ENCODE assay signal across 8 cellular contexts in genomic region chr11:70270877-70271634, GRCh38. TPM values are rescaled to one million over a fixed set of nuclear protein-coding genes. Genes with fewer than 3 reads are reported as not detected.
DNase-seq lines count a peak whose midpoint lies in the region; ATAC-seq, FAIRE-seq and TF ChIP-seq lines count a peak whose summit lies in the region.

No MANE protein-coding gene starts in this region.

- TF ChIP-seq EP300 in H1 (IDR thresholded peaks at IDR 0.05; ENCODE audit: borderline replicate concordance in 1 of 2, low read depth in 2 of 2, low read length in 2 of 2): no peak

- peak overlapping the region; percentile 83; the same call in 1 of the 2 replicates for H4K8ac ChIP-seq in H1 (ENCODE audit: extremely low read depth, insufficient read depth, low read length)

- CTCF ChIA-PET in H1 (lab: Charles Lee; ENCODE audit: partially characterized antibody): interaction anchor here (0.7 kb wide), 1 partner anchor 133 kb away, joined by 6 read pairs; no protein-coding TSS in a partner anchor

- TF ChIP-seq CTCF in GM12865 (IDR thresholded peaks at IDR 0.05; ENCODE audit: insufficient read depth, low read depth, low read length, missing control alignments) (peak; percentile 11), MM.1S (IDR thresholded peaks at IDR 0.05; ENCODE audit: low read length) (no peak), H1 (IDR thresholded peaks at IDR 0.05; ENCODE audit: control extremely low read depth in 1 of 3, insufficient read depth in 1 of 3, low read depth in 1 of 3, low read length in 3 of 3) (no peak), mesothelial cell of epicardium (IDR thresholded peaks at IDR 0.05; ENCODE audit: unreplicated experiment) (no peak)

- H4K20me1 ChIP-seq in MM.1S (ENCODE audit: insufficient read depth, low read length): no peaks in the 10 kb centered on the region
- peaks cover 11 to 18% of the 10 kb centered on the region in 2 experiments for H4K20me1 ChIP-seq in H1 (replicated peaks in 1 of 2; ENCODE audit: control insufficient read depth in 1 of 2, insufficient read depth in 2 of 2, low read length in 2 of 2)

- peak overlapping the region; percentile 93 for H3K27ac Mint-ChIP-seq in mesothelial cell of epicardium
- H3K27ac Mint-ChIP-seq in stimulated activated naive B cell treated with anti-CD40 and anti-IgM and Interleukin-4, amounts not matched to agents 10 μg/mL and 1 μg/mL and 100 μg/mL, for 72 hours: peak overlapping the region; percentile 87

- H3K23ac ChIP-seq in H1 (ENCODE audit: insufficient read length): no peak overlapping the region

- H2BK20ac ChIP-seq in H1 (ENCODE audit: low read length): no peak overlapping the region

- no peak overlapping the region for H2BK12ac ChIP-seq in H1 (ENCODE audit: low read depth, low read length)

- H3K27me3 ChIP-seq in MM.1S (replicated peaks; ENCODE audit: insufficient read depth, low read length) (peaks cover 21% of the 10 kb centered on the region), H1 (replicated peaks in 1 of 4; ENCODE audit: control insufficient read depth in 3 of 4, extremely low read depth in 1 of 4, insufficient read depth in 3 of 4, low read length in 3 of 4) (no peaks in the 10 kb centered on the region)

- 5% methylated on average over 41 of the region's 75 CpGs; no CpG with 5 or more reads in 1 of the 2 experiments for WGBS in H1 (ENCODE audit: extremely low coverage in 1 of 2, insufficient coverage in 1 of 2, insufficient read length in 1 of 2, insufficient replicate concordance in 2 of 2, low coverage in 1 of 2, low lambda C conversion rate in 2 of 2, missing lambda C conversion rate in 1 of 2), 2 experiments

- H3K27ac ChIP-seq in MM.1S (ENCODE audit: low read length) (no peak overlapping the region), H1 (ENCODE audit: low read depth, low read length) (peak overlapping the region; percentile 69)

- peak overlapping the region; percentile 48 for H3K56ac ChIP-seq in H1 (replicated peaks; ENCODE audit: insufficient read length, low read depth, low read length)

- no peaks in the 10 kb centered on the region for H3K9me2 ChIP-seq in MM.1S (replicated peaks; ENCODE audit: insufficient read depth, low read length)

- TF ChIP-seq RAD21 in H1 (IDR thresholded peaks at IDR 0.05 in 1 of 2, conservative IDR thresholded peaks at IDR 0.05 in 1 of 2; ENCODE audit: low read depth in 2 of 2, low read length in 2 of 2): no peak

- H2AFZ ChIP-seq in MM.1S (ENCODE audit: low read length): peak overlapping the region; percentile 61; the same call in 1 of the 2 replicates
- H2AFZ ChIP-seq in H1 (ENCODE audit: low read length): no peak overlapping the region

- POLR2A ChIA-PET in H1 (lab: Charles Lee; ENCODE audit: partially characterized antibody): interaction anchor here (0.6 to 1.8 kb wide), 6 partner anchors 32 to 108 kb away, joined by 3 to 6 read pairs (median 3); no protein-coding TSS in a partner anchor

- H2BK15ac ChIP-seq in H1 (ENCODE audit: low read length): no peak overlapping the region

- peak overlapping the region; percentile 86 for H3K4me3 Mint-ChIP-seq in mesothelial cell of epicardium
- peak overlapping the region; percentile 85 to 88 for H3K4me3 Mint-ChIP-seq in stimulated activated naive B cell treated with anti-CD40 and anti-IgM and Interleukin-4, amounts not matched to agents 10 μg/mL and 1 μg/mL and 100 μg/mL, for 72 hours

- peaks cover 9% of the 10 kb centered on the region; the same call in 1 of the 2 replicates for H3K79me1 ChIP-seq in H1 (ENCODE audit: low read depth, low read length)

- H3K4me3 ChIP-seq in GM12865 (ENCODE audit: low read depth, low read length) (peak overlapping the region; percentile 86), MM.1S (ENCODE audit: low read length) (peak overlapping the region; percentile 88), H1 (ENCODE audit: extremely low read depth in 1 of 4, insufficient read depth in 2 of 4, low read depth in 3 of 4, low read length in 4 of 4) (peak overlapping the region; percentile 86 to 94 (median 90))

- H3K9ac ChIP-seq in MM.1S (ENCODE audit: low read length) (peak overlapping the region; percentile 57; the same call in 1 of the 2 replicates), H1 (replicated peaks in 1 of 4; ENCODE audit: extremely low read depth in 1 of 4, low read depth in 3 of 4, low read length in 3 of 4) (peak overlapping the region; percentile 69 to 90 (median 79))

- peak overlapping the region; percentile 25 for H4K5ac ChIP-seq in H1 (ENCODE audit: insufficient read length, low read depth, low read length)

- no peak for FAIRE-seq in H1 (lab: Jason Lieb, UNC)
- no peak for FAIRE-seq in H54 (lab: Jason Lieb, UNC)

- no peak overlapping the region for H3K14ac ChIP-seq in H1 (ENCODE audit: insufficient read length)

- no peak overlapping the region for H2AK5ac ChIP-seq in H1 (ENCODE audit: low read depth, low read length)

- ATAC-seq in stimulated activated naive B cell treated with anti-CD40 and anti-IgM and Interleukin-4, amounts not matched to agents 10 μg/mL and 1 μg/mL and 100 μg/mL, for 72 hours (replicated peaks): peak; percentile 55 to 59

- peaks cover 17% of the 10 kb centered on the region for H3K36me3 Mint-ChIP-seq in mesothelial cell of epicardium
- H3K36me3 Mint-ChIP-seq in stimulated activated naive B cell treated with anti-CD40 and anti-IgM and Interleukin-4, amounts not matched to agents 10 μg/mL and 1 μg/mL and 100 μg/mL, for 72 hours: peaks cover 12 to 25% of the 10 kb centered on the region in 2 donors

- H3K4me1 Mint-ChIP-seq in mesothelial cell of epicardium: peaks cover 19% of the 10 kb centered on the region
- H3K4me1 Mint-ChIP-seq in stimulated activated naive B cell treated with anti-CD40 and anti-IgM and Interleukin-4, amounts not matched to agents 10 μg/mL and 1 μg/mL and 100 μg/mL, for 72 hours: peaks cover 19 to 39% of the 10 kb centered on the region in 2 donors

- DNase-seq in GM12865 (ENCODE audit: low read depth) (peak; percentile 50), HCEC 1CT (peak; percentile 5), MM.1S (peak; percentile 45), H1 (ENCODE audit: low read depth in 1 of 2, low spot score in 2 of 2) (peak in 1 of 2 experiments; percentile 68), mesothelial cell of epicardium (ENCODE audit: low spot score in 2 of 2, unreplicated experiment in 2 of 2) (peak; percentile 38 to 60), H54 (ENCODE audit: insufficient read length, low spot score) (no peak)
- peak; percentile 18 to 28 for DNase-seq in activated CD4-positive, alpha-beta T cell treated with anti-CD3 and anti-CD28 coated beads, Interleukin-2, amount 50 U/mL, for 4 hours
- peak; percentile 18 for DNase-seq in stimulated activated naive B cell treated with anti-CD40 and anti-IgM and Interleukin-4, amounts not matched to agents 10 μg/mL and 1 μg/mL and 100 μg/mL, for 72 hours

- peaks cover 5% of the 10 kb centered on the region; the same call in 1 of the 2 replicates for H3F3A ChIP-seq in MM.1S (ENCODE audit: insufficient read depth, low read length)

- no peak overlapping the region; the same call in 1 of the 2 replicates for H2BK5ac ChIP-seq in H1 (ENCODE audit: low read depth, low read length)

- H3K4me2 ChIP-seq in MM.1S (ENCODE audit: low read depth, low read length) (peak overlapping the region; percentile 74), H1 (ENCODE audit: insufficient read depth in 1 of 2, low read depth in 2 of 2, low read length in 2 of 2) (peak overlapping the region; percentile 84 to 91)

- no peaks in the 10 kb centered on the region for H3K9me3 ChIP-seq in MM.1S (replicated peaks; ENCODE audit: insufficient read depth, low read length)
- H3K9me3 ChIP-seq in H1 (ENCODE audit: insufficient read depth in 2 of 2, low read depth in 1 of 2, low read length in 1 of 2): no peaks in the 10 kb centered on the region

- H3K4me1 ChIP-seq in MM.1S (ENCODE audit: low read length) (peaks cover 10% of the 10 kb centered on the region), H1 (replicated peaks in 1 of 4; ENCODE audit: control insufficient read depth in 3 of 4, insufficient read depth in 4 of 4, low read length in 3 of 4) (peaks cover 0 to 6% (median under 1%) of the 10 kb centered on the region in 4 experiments; a peak in 4 of 7 replicates)

- H3K9me3 Mint-ChIP-seq in mesothelial cell of epicardium: no peaks in the 10 kb centered on the region
- no peaks in the 10 kb centered on the region for H3K9me3 Mint-ChIP-seq in stimulated activated naive B cell treated with anti-CD40 and anti-IgM and Interleukin-4, amounts not matched to agents 10 μg/mL and 1 μg/mL and 100 μg/mL, for 72 hours

- no peak overlapping the region; the same call in 1 of the 2 replicates for H3K18ac ChIP-seq in H1 (ENCODE audit: extremely low read depth, low read length)

- H3K79me2 ChIP-seq in MM.1S (ENCODE audit: low read length) (peaks cover 47% of the 10 kb centered on the region), H1 (ENCODE audit: control insufficient read depth in 1 of 2, insufficient read depth in 2 of 2, low read length in 2 of 2) (peaks cover 26 to 52% of the 10 kb centered on the region in 2 experiments)

- H2BK120ac ChIP-seq in H1 (replicated peaks; ENCODE audit: low read depth, low read length): no peak overlapping the region

- H3K23me2 ChIP-seq in H1 (ENCODE audit: low read depth, low read length): peaks cover 7% of the 10 kb centered on the region; the same call in 1 of the 2 replicates

- peak overlapping the region; percentile 66 for H4K91ac ChIP-seq in H1 (replicated peaks; ENCODE audit: insufficient read length, low read length)

- H3K36me3 ChIP-seq in MM.1S (replicated peaks; ENCODE audit: insufficient read depth, low read length) (no peaks in the 10 kb centered on the region), H1 (ENCODE audit: control insufficient read depth in 2 of 4, insufficient read depth in 4 of 4, low read length in 3 of 4) (peaks cover 7 to 40% (median 22%) of the 10 kb centered on the region in 4 experiments; a peak in 7 of 8 replicates)

- no peak for TF ChIP-seq POLR2A in H1 (IDR thresholded peaks at IDR 0.05; ENCODE audit: control extremely low read depth in 1 of 2, low read depth in 2 of 2, low read length in 2 of 2)
- TF ChIP-seq POLR2A in H54 (IDR thresholded peaks at IDR 0.05; ENCODE audit: low read depth, low read length): no peak

- H3K4ac ChIP-seq in H1 (replicated peaks; ENCODE audit: insufficient read length, low read depth, low read length): no peak overlapping the region

- H3K27me3 Mint-ChIP-seq in mesothelial cell of epicardium (ENCODE audit: low read depth): peaks cover 15% of the 10 kb centered on the region
- H3K27me3 Mint-ChIP-seq in stimulated activated naive B cell treated with anti-CD40 and anti-IgM and Interleukin-4, amounts not matched to agents 10 μg/mL and 1 μg/mL and 100 μg/mL, for 72 hours: peaks cover 9 to 26% of the 10 kb centered on the region in 2 donors

RNA-seq across cellular contexts. Expression of gene PPFIA1, which starts 0.6 kb away (rescaled TPM):
- total RNA-seq in H1 (2021; fragmentation: NEBNext Ultra II Directional; extraction: Animal tissue kit (Norgen Biotek cat#: 25700)): 73.2 and 73.5 TPM in 2 replicates
- 44.3 and 54.4 TPM in 2 replicates for polyA plus RNA-seq in H1 (2011; rRNA removed)
- polyA plus RNA-seq in H1 (2011; cell fraction: cytosol; rRNA removed): 54.6 TPM
- polyA plus RNA-seq in H1 (2011; cell fraction: nucleus; rRNA removed): 160 TPM
- 33.0 to 41.8 TPM (median 40.1 TPM) in 4 replicates for polyA plus RNA-seq in H1 (2012, experiment 1 of 2)
- polyA plus RNA-seq in H1 (2012, experiment 2 of 2): 4.9 TPM
- 42.3 TPM for polyA plus RNA-seq in H1 (2013, experiment 1 of 2)
- 41.3 TPM for polyA plus RNA-seq in H1 (2013, experiment 2 of 2)
- 144 and 189 TPM in 2 replicates for polyA minus RNA-seq in H1 (2011; rRNA and poly(A)+ RNA removed)
- 61.4 TPM for polyA minus RNA-seq in H1 (2011; cell fraction: cytosol; rRNA and poly(A)+ RNA removed)
- polyA minus RNA-seq in H1 (2011; cell fraction: nucleus; rRNA and poly(A)+ RNA removed): 139 TPM
- 58.3 to 66.8 TPM (median 59.1 TPM) in 3 replicates for total RNA-seq in mesothelial cell of epicardium
